1 cellular context compared by ENCODE assay signal in genomic region chr1:207603777-207604176, GRCh38.
TF ChIP-seq lines count a peak whose summit lies in the region.

No MANE protein-coding gene starts in this region.

TF ChIP-seq in HepG2, 621 proteins besides CTCF, POLR2A, EP300 and RAD21 (continued from another document and continues in another):
- TF ChIP-seq AHDC1 (CRISPR knock-in tag; IDR thresholded peaks at IDR 0.05; ENCODE audit: borderline replicate concordance) = peak; percentile 97
- TF ChIP-seq ZNF331 (CRISPR knock-in tag; IDR thresholded peaks at IDR 0.05) = peak; percentile 91
- no peak for TF ChIP-seq ZNF549 (CRISPR knock-in tag; IDR thresholded peaks at IDR 0.05)
- TF ChIP-seq ATRX (CRISPR knock-in tag; IDR thresholded peaks at IDR 0.05; ENCODE audit: borderline replicate concordance) = no peak
- TF ChIP-seq ZNF180 (CRISPR knock-in tag; IDR thresholded peaks at IDR 0.05; ENCODE audit: borderline replicate concordance, low read depth) = no peak
- no peak for TF ChIP-seq POGK (CRISPR knock-in tag; conservative IDR thresholded peaks at IDR 0.05)
- TF ChIP-seq ZNF3 (CRISPR knock-in tag; IDR thresholded peaks at IDR 0.05) = no peak
- TF ChIP-seq NR2F1 (CRISPR knock-in tag; IDR thresholded peaks at IDR 0.05) = peak; percentile 89 to 97
- TF ChIP-seq FOXP1 (IDR thresholded peaks at IDR 0.05) = 0 out of 2 replicates have a peak, but pooled peaks have one; percentile 34
- peak; percentile 72 for TF ChIP-seq FOXP1 (CRISPR knock-in tag; IDR thresholded peaks at IDR 0.05)
- peak; percentile 78; the same call in 1 of the 2 replicates for TF ChIP-seq TARDBP (CRISPR knock-in tag; IDR thresholded peaks at IDR 0.05)
- TF ChIP-seq MYPOP (CRISPR knock-in tag; IDR thresholded peaks at IDR 0.05) = no peak
- TF ChIP-seq ZNF44 (CRISPR knock-in tag; IDR thresholded peaks at IDR 0.05) = no peak
- TF ChIP-seq ZNF280D (CRISPR knock-in tag; IDR thresholded peaks at IDR 0.05) = no peak
- TF ChIP-seq ZNF281 (CRISPR knock-in tag; IDR thresholded peaks at IDR 0.05; ENCODE audit: borderline replicate concordance) = peak; percentile 71; the same call in 1 of the 2 replicates
- no peak for TF ChIP-seq ZNF280B (CRISPR knock-in tag; IDR thresholded peaks at IDR 0.05; ENCODE audit: borderline replicate concordance)
- TF ChIP-seq NFE2L1 (CRISPR knock-in tag; IDR thresholded peaks at IDR 0.05; ENCODE audit: borderline replicate concordance) = no peak
- TF ChIP-seq ZNF788 (CRISPR knock-in tag; IDR thresholded peaks at IDR 0.05; ENCODE audit: borderline replicate concordance) = no peak
- TF ChIP-seq ZNF878 (CRISPR knock-in tag; IDR thresholded peaks at IDR 0.05) = peak; percentile 42; the same call in 1 of the 2 replicates
- no peak for TF ChIP-seq PTBP1 (IDR thresholded peaks at IDR 0.05; ENCODE audit: low read depth, low read length, poor library complexity, severe bottlenecking)
- no peak for TF ChIP-seq ZMAT3 (CRISPR knock-in tag; conservative IDR thresholded peaks at IDR 0.05)
- peak; percentile 88 for TF ChIP-seq CEBPG (CRISPR knock-in tag; IDR thresholded peaks at IDR 0.05)
- TF ChIP-seq ZNF644 (CRISPR knock-in tag; IDR thresholded peaks at IDR 0.05; ENCODE audit: low read depth) = no peak
- no peak for TF ChIP-seq GRHL1 (CRISPR knock-in tag; conservative IDR thresholded peaks at IDR 0.05)
- TF ChIP-seq SNAPC5 (CRISPR knock-in tag; IDR thresholded peaks at IDR 0.05; ENCODE audit: borderline replicate concordance) = no peak
- peak; percentile 89 for TF ChIP-seq CREM (IDR thresholded peaks at IDR 0.05)
- no peak for TF ChIP-seq CREM (CRISPR knock-in tag; IDR thresholded peaks at IDR 0.05)
- no peak for TF ChIP-seq KLF12 (CRISPR knock-in tag; IDR thresholded peaks at IDR 0.05; ENCODE audit: borderline replicate concordance)
- no peak for TF ChIP-seq ZNF891 (CRISPR knock-in tag; IDR thresholded peaks at IDR 0.05)
- no peak for TF ChIP-seq CCAR2 (optimal IDR thresholded peaks at IDR 0.05; ENCODE audit: low read depth, low read length)
- TF ChIP-seq SAFB2 (CRISPR knock-in tag; IDR thresholded peaks at IDR 0.05; ENCODE audit: borderline replicate concordance, low read depth) = no peak
- no peak for TF ChIP-seq POGZ (CRISPR knock-in tag; IDR thresholded peaks at IDR 0.05)
- TF ChIP-seq MXD1 (CRISPR knock-in tag; IDR thresholded peaks at IDR 0.05) = no peak
- TF ChIP-seq ATF7 (IDR thresholded peaks at IDR 0.05) = no peak
- no peak; the same call in 1 of the 2 replicates for TF ChIP-seq ATF7 (CRISPR knock-in tag; IDR thresholded peaks at IDR 0.05)
- TF ChIP-seq DNMT3B (CRISPR knock-in tag; conservative IDR thresholded peaks at IDR 0.05) = no peak
- TF ChIP-seq HNF4A (CRISPR knock-in tag; IDR thresholded peaks at IDR 0.05) = peak; percentile 89
- TF ChIP-seq MAFK (conservative IDR thresholded peaks at IDR 0.05 in 1 of 2, IDR thresholded peaks at IDR 0.05 in 1 of 2; ENCODE audit: low read length in 2 of 2) = no peak
- TF ChIP-seq ZNF615 (CRISPR knock-in tag; IDR thresholded peaks at IDR 0.05; ENCODE audit: borderline replicate concordance) = no peak
- TF ChIP-seq ZNF766 (CRISPR knock-in tag; IDR thresholded peaks at IDR 0.05; ENCODE audit: borderline replicate concordance) = no peak
- TF ChIP-seq FIP1L1 (IDR thresholded peaks at IDR 0.05; ENCODE audit: borderline replicate concordance, insufficient read depth, low read depth, low read length) = no peak
- TF ChIP-seq BRF2 (CRISPR knock-in tag; IDR thresholded peaks at IDR 0.05) = no peak
- TF ChIP-seq HOXA3 (CRISPR knock-in tag; IDR thresholded peaks at IDR 0.05) = no peak; the same call in 1 of the 2 replicates
- TF ChIP-seq MEIS1 (CRISPR knock-in tag; IDR thresholded peaks at IDR 0.05; ENCODE audit: borderline replicate concordance) = no peak
- no peak for TF ChIP-seq ZNF367 (CRISPR knock-in tag; IDR thresholded peaks at IDR 0.05; ENCODE audit: borderline replicate concordance)
- no peak for TF ChIP-seq SRY (CRISPR knock-in tag; IDR thresholded peaks at IDR 0.05)
